ENCODE assay signal across 8 cellular contexts in the genomic region with DNA sequence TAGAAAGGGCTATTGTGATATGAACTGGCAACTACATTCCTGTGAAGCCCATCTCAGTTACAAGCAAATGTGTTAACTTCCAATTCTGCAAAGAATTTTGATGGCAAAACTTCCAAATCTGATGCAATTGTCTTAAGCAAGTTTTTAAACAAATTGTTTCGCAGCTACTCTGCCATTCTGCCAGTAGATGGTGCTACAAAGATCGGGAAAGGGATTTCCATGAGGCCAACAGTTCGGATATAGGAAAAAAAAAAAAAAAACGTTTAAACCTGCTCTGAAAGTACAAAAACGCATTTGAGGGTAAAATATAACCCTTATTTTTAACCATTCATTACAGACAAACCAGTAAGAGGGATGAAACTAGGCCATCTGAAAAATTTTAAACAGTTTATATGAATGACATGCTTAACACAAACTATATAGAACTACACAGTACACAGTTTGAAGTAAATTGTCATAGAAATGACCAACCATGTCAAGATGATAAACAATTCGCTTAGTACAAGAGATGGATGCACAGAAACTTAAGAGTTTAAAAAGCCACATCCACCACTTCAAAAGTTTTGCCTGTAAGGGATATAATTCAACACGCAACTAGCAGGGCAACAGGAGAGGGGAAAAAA. TPM values are rescaled to one million over a fixed set of nuclear protein-coding genes. Genes with fewer than 3 reads are reported as not detected.
DNase-seq lines count a peak whose midpoint lies in the region; ATAC-seq and TF ChIP-seq lines count a peak whose summit lies in the region.

No MANE protein-coding gene starts in this region.

- peak overlapping the region; percentile 100 for H3K9ac ChIP-seq in neural cell (ENCODE audit: low read length)

- no peaks in the 10 kb centered on the region for H3K9me2 ChIP-seq in neural cell (ENCODE audit: insufficient read depth, low read length)

- H3K4me3 Mint-ChIP-seq in activated T-cell treated with anti-CD3 and anti-CD28 coated beads, Interleukin-2, amount 50 U/mL, for 72 hours, result peak overlapping the region; percentile 96 to 97
- H3K4me3 Mint-ChIP-seq in T-cell, result peak overlapping the region; percentile 88 to 97 (median 95)

- no peaks in the 10 kb centered on the region for H3K27me3 ChIP-seq in neural cell (ENCODE audit: insufficient read depth, low read depth, low read length)

- H3F3A ChIP-seq in neural cell (ENCODE audit: insufficient read depth, low read length, poor library complexity, severe bottlenecking), result no peaks in the 10 kb centered on the region

- H3K27ac ChIP-seq in epithelial cell of prostate (peak overlapping the region; percentile 90), neural cell (ENCODE audit: low read length) (no peak overlapping the region)

- no peak for ATAC-seq in activated T-cell treated with anti-CD3 and anti-CD28 coated beads, Interleukin-2, amount 50 U/mL, for 72 hours (replicated peaks in 1 of 2)
- no peak for ATAC-seq in T-cell (replicated peaks in 1 of 4)
- ATAC-seq in GM21423 (IDR thresholded peaks at IDR 0.05; ENCODE audit: unreplicated experiment), result no peak
- ATAC-seq in HG03108 (IDR thresholded peaks at IDR 0.05; ENCODE audit: unreplicated experiment), result no peak

- peak overlapping the region; percentile 99 for H3K4me2 ChIP-seq in neural cell (ENCODE audit: low read length)

- DNase-seq in activated T-cell treated with anti-CD3 and anti-CD28 coated beads, Interleukin-2, amount 50 U/mL, for 72 hours, result peak in 1 of 2 donors; percentile 15
- DNase-seq in activated T-cell treated with anti-CD3 and anti-CD28 coated beads for 4 hours (no peak), LoVo (ENCODE audit: low spot score) (peak; percentile 69), T-cell (no peak), epithelial cell of prostate (ENCODE audit: low read depth, low spot score) (no peak)

- H3K4me3 ChIP-seq in neural cell (ENCODE audit: low read length), result peak overlapping the region; percentile 73

- H3K27ac Mint-ChIP-seq in activated T-cell treated with anti-CD3 and anti-CD28 coated beads, Interleukin-2, amount 50 U/mL, for 72 hours, result peak overlapping the region; percentile 97
- H3K27ac Mint-ChIP-seq in T-cell, result peak overlapping the region; percentile 100

- CTCF ChIA-PET in T-cell (lab: Charles Lee), result interaction anchor here (0.6 to 1.8 kb wide), 10 partner anchors 9 to 1595 kb away, joined by 3 to 18 read pairs (median 4); a partner anchor contains a TSS

- peaks cover 13 to 24% of the 10 kb centered on the region in 2 donors for H3K36me3 Mint-ChIP-seq in activated T-cell treated with anti-CD3 and anti-CD28 coated beads, Interleukin-2, amount 50 U/mL, for 72 hours (ENCODE audit: insufficient read depth in 2 of 2)
- peaks cover 13% of the 10 kb centered on the region for H3K36me3 Mint-ChIP-seq in T-cell

- peaks cover 3% of the 10 kb centered on the region for H3K36me3 ChIP-seq in neural cell (ENCODE audit: insufficient read depth, low read length)

- H3K4me1 Mint-ChIP-seq in activated T-cell treated with anti-CD3 and anti-CD28 coated beads, Interleukin-2, amount 50 U/mL, for 72 hours (ENCODE audit: low read depth), result peaks cover 35% of the 10 kb centered on the region
- peaks cover 24 to 40% (median 36%) of the 10 kb centered on the region in 3 donors for H3K4me1 Mint-ChIP-seq in T-cell

- H3K27me3 Mint-ChIP-seq in activated T-cell treated with anti-CD3 and anti-CD28 coated beads, Interleukin-2, amount 50 U/mL, for 72 hours (ENCODE audit: low read depth), result no peaks in the 10 kb centered on the region
- H3K27me3 Mint-ChIP-seq in T-cell, result no peaks in the 10 kb centered on the region

- no peaks in the 10 kb centered on the region for H3K9me3 Mint-ChIP-seq in activated T-cell treated with anti-CD3 and anti-CD28 coated beads, Interleukin-2, amount 50 U/mL, for 72 hours
- no peaks in the 10 kb centered on the region for H3K9me3 Mint-ChIP-seq in T-cell

- TF ChIP-seq RAD21 in neural cell (conservative IDR thresholded peaks at IDR 0.05), result peak; percentile 58

- no peak overlapping the region for H2AFZ ChIP-seq in neural cell (ENCODE audit: low read depth, low read length)

- H3K9me3 ChIP-seq in neural cell (ENCODE audit: low read length), result no peaks in the 10 kb centered on the region

- H3K79me2 ChIP-seq in neural cell (replicated peaks; ENCODE audit: insufficient read depth, low read length), result peaks cover 53% of the 10 kb centered on the region

- peak; percentile 81 for TF ChIP-seq CTCF in neural cell (IDR thresholded peaks at IDR 0.05; ENCODE audit: poor library complexity, severe bottlenecking)

- POLR2A ChIA-PET in T-cell (lab: Charles Lee), result interaction anchor here in 1 of 2 donors (0.6 to 0.7 kb wide), 3 partner anchors 82 to 616 kb away, joined by 3 to 5 read pairs (median 3); no protein-coding TSS in a partner anchor

- peaks cover 41% of the 10 kb centered on the region for H4K20me1 ChIP-seq in neural cell (ENCODE audit: insufficient read depth)

- TF ChIP-seq EP300 in neural cell (conservative IDR thresholded peaks at IDR 0.05; ENCODE audit: poor library complexity, severe bottlenecking), result no peak

TF ChIP-seq in neural cell, 6 proteins besides CTCF, POLR2A, EP300 and RAD21:
- TF ChIP-seq MXI1 (conservative IDR thresholded peaks at IDR 0.05; ENCODE audit: poor library complexity, severe bottlenecking) (peak; percentile 77), SMC3 (conservative IDR thresholded peaks at IDR 0.05; ENCODE audit: poor library complexity) (peak; percentile 67), EZH2 (IDR thresholded peaks at IDR 0.05; ENCODE audit: borderline replicate concordance, insufficient read depth, low read length, poor library complexity, severe bottlenecking) (no peak), TAF1 (IDR thresholded peaks at IDR 0.05; ENCODE audit: low read depth) (no peak), POLR2AphosphoS5 (IDR thresholded peaks at IDR 0.05) (no peak)
- TF ChIP-seq, protein P1, sequence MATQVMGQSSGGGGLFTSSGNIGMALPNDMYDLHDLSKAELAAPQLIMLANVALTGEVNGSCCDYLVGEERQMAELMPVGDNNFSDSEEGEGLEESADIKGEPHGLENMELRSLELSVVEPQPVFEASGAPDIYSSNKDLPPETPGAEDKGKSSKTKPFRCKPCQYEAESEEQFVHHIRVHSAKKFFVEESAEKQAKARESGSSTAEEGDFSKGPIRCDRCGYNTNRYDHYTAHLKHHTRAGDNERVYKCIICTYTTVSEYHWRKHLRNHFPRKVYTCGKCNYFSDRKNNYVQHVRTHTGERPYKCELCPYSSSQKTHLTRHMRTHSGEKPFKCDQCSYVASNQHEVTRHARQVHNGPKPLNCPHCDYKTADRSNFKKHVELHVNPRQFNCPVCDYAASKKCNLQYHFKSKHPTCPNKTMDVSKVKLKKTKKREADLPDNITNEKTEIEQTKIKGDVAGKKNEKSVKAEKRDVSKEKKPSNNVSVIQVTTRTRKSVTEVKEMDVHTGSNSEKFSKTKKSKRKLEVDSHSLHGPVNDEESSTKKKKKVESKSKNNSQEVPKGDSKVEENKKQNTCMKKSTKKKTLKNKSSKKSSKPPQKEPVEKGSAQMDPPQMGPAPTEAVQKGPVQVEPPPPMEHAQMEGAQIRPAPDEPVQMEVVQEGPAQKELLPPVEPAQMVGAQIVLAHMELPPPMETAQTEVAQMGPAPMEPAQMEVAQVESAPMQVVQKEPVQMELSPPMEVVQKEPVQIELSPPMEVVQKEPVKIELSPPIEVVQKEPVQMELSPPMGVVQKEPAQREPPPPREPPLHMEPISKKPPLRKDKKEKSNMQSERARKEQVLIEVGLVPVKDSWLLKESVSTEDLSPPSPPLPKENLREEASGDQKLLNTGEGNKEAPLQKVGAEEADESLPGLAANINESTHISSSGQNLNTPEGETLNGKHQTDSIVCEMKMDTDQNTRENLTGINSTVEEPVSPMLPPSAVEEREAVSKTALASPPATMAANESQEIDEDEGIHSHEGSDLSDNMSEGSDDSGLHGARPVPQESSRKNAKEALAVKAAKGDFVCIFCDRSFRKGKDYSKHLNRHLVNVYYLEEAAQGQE (IDR thresholded peaks at IDR 0.05; ENCODE audit: borderline replicate concordance), result peak; percentile 17
TF ChIP-seq in neural cell: peak in this region for 3.

RNA-seq across cellular contexts. Expression of a gene that starts 2.2 kb away (rescaled TPM):
- 10 to 100 TPM; 36.3 to 38.2 TPM for total RNA-seq in activated T-cell treated with anti-CD3 and anti-CD28 coated beads, Interleukin-2, amount 50 U/mL, for 72 hours
- total RNA-seq in T-cell, result 10 to 100 TPM; 30.3 to 41.4 (median 32.7) TPM
- polyA plus RNA-seq in neural cell, result 73.7 and 80.3 TPM in 2 replicates
- polyA minus RNA-seq in neural cell, result 82.3 and 94.7 TPM in 2 replicates

RNA-seq across cellular contexts. Expression of a gene that starts 16.1 kb away (rescaled TPM):
- 1 to 10 TPM; 8.3 to 9.7 TPM for total RNA-seq in activated T-cell treated with anti-CD3 and anti-CD28 coated beads, Interleukin-2, amount 50 U/mL, for 72 hours
- total RNA-seq in T-cell, result 10 to 100 TPM; 15.1 to 28.0 (median 26.5) TPM
- polyA plus RNA-seq in neural cell, result 10.9 and 12.9 TPM in 2 replicates
- 17.3 and 30.4 TPM in 2 replicates for polyA minus RNA-seq in neural cell
